Comparison of ENCODE assay signal across 9 cellular contexts in genomic region chr10:43202224-43202656, GRCh38.
DNase-seq lines count a peak whose midpoint lies in the region; ATAC-seq and TF ChIP-seq lines count a peak whose summit lies in the region.
"Had no signal": no experiment of that assay in that cellular context is flagged by ENCODE, and none has a peak within 500 bp of the region (broad histone marks: within the 10 kb centered on the region; RNA-seq: fewer than 3 reads in every experiment).

No MANE protein-coding gene starts in this region.

- no peaks in the 10 kb centered on the region for H3K4me1 ChIP-seq in DND-41 (ENCODE audit: insufficient read depth, low read length)
- peaks cover 0 to 15% of the 10 kb centered on the region in 2 donors for H3K4me1 ChIP-seq in right atrium auricular region

- H3K79me2 ChIP-seq in DND-41 (ENCODE audit: insufficient read depth, low read length): no peaks in the 10 kb centered on the region

- H3K27me3 ChIP-seq in DND-41 (ENCODE audit: insufficient read depth, low read length, poor library complexity) (no peaks in the 10 kb centered on the region), right atrium auricular region (no peaks in the 10 kb centered on the region)

- H3K27ac ChIP-seq in DND-41 (ENCODE audit: low read length): no peak overlapping the region
- no peak overlapping the region for H3K27ac ChIP-seq in right atrium auricular region
- H3K27ac ChIP-seq: SK-N-MC had no signal

- H4K20me1 ChIP-seq in DND-41 (ENCODE audit: insufficient read depth, low read length): no peaks in the 10 kb centered on the region

- no peaks in the 10 kb centered on the region for H3K9me3 ChIP-seq in DND-41 (ENCODE audit: insufficient read depth, low read length, severe bottlenecking)
- H3K9me3 ChIP-seq in right atrium auricular region: no peaks in the 10 kb centered on the region

- H3K4me2 ChIP-seq in DND-41 (ENCODE audit: insufficient read depth, low read length): no peak overlapping the region

- DNase-seq in DND-41 (no peak), MV-4-11 (lab: John Stamatoyannopoulos, UW) (peak; percentile 44), right atrium auricular region (ENCODE audit: low spot score) (peak; percentile 53), sciatic nerve (ENCODE audit: low spot score) (peak; percentile 68), DMS79 treated with DMSO at 0.1 percent for 48 hours (lab: John Stamatoyannopoulos, UW) (no peak), putamen (ENCODE audit: low spot score) (no peak)
- DNase-seq in activated effector memory CD4-positive, alpha-beta T cell treated with anti-CD3 and anti-CD28 coated beads, Interleukin-2, amount 50 U/mL, for 16 hours: peak; percentile 83

- intact Hi-C loops in sciatic nerve (cut with DNase I): no loop called here

- no peak for ATAC-seq in DND-41 (ENCODE audit: insufficient read depth, low read depth)
- peak; percentile 61 for ATAC-seq in GM21717 (IDR thresholded peaks at IDR 0.05; ENCODE audit: unreplicated experiment)
- ATAC-seq in sciatic nerve: peak; percentile 44

- H3K9ac ChIP-seq in DND-41 (ENCODE audit: low read depth, low read length): no peak overlapping the region

- no peak overlapping the region for H3K4me3 ChIP-seq in DND-41 (ENCODE audit: low read depth in 1 of 2, low read length in 2 of 2)
- H3K4me3 ChIP-seq in right atrium auricular region: peak overlapping the region; percentile 37 to 54
- H3K4me3 ChIP-seq: SK-N-MC had no signal

- H3K36me3 ChIP-seq in DND-41 (ENCODE audit: insufficient read depth, low read length): no peaks in the 10 kb centered on the region
- no peaks in the 10 kb centered on the region for H3K36me3 ChIP-seq in right atrium auricular region

- TF ChIP-seq CTCF in DND-41 (IDR thresholded peaks at IDR 0.05; ENCODE audit: borderline replicate concordance, extremely low read depth, low read length, poor library complexity, severe bottlenecking) (peak; percentile 31), right atrium auricular region (IDR thresholded peaks at IDR 0.05) (peak in 1 of 2 donors; percentile 62)

- H2AFZ ChIP-seq in DND-41 (ENCODE audit: low read depth, low read length): no peak overlapping the region

Comparison
In these comparisons a context has a peak if more than half of its experiments do, and no peak if none do; other contexts are left out.
1. DNase-seq: peak in MV-4-11 (single experiment), activated effector memory CD4-positive, alpha-beta T cell treated with anti-CD3 and anti-CD28 coated beads, Interleukin-2, amount 50 U/mL, for 16 hours (single experiment), right atrium auricular region (single experiment) and sciatic nerve (single experiment); none in DND-41 (single experiment), DMS79 treated with DMSO at 0.1 percent for 48 hours (single experiment) and putamen (single experiment).
2. H3K4me3 ChIP-seq: peak in right atrium auricular region (2 of 2); none in DND-41 (0 of 2).